Comparison of ENCODE assay signal across 26 cellular contexts in the genomic region with DNA sequence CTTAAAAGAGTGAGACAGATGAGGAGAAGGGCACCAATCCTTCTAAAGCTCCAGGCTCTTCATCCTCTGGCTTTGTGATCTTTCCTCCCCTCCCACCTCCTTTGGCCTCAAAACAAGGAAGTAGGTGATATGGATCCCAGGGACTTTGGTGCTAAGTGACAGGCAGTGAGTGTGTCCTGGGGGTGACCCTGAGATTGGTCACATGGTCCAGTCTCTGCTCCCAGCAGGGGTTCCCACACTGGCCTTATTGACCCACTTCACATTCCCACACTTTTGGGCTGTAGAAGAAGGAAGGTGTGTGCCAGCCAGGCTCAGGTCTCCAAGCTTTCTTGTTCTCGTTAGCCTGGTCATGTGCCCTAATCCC.
"Had no signal": no experiment of that assay in that cellular context is flagged by ENCODE, and none has a peak within 500 bp of the region (broad histone marks: within the 10 kb centered on the region; RNA-seq: fewer than 3 reads in every experiment).

No MANE protein-coding gene starts in this region.

- DNase-seq: activated CD4-positive, alpha-beta T cell treated with anti-CD3 and anti-CD28 coated beads for 48 hours; activated CD4-positive, alpha-beta T cell treated with anti-CD3 and anti-CD28 coated beads, Interleukin-2, amount 50 U/mL, for 4 hours; activated CD4-positive, CD25-positive, alpha-beta regulatory T cell treated with anti-CD3 and anti-CD28 coated beads, Interleukin-2, amount 50 U/mL, for 72 hours; activated CD8-positive, alpha-beta memory T cell treated with anti-CD3 and anti-CD28 coated beads, Interleukin-2, amount 10 ng/mL, durations not matched to agents 7 days and 5 days; activated effector memory CD4-positive, alpha-beta T cell treated with Interleukin-2 at 50 U/mL for 16 hours; activated naive CD4-positive, alpha-beta T cell; activated naive CD8-positive, alpha-beta T cell treated with anti-CD3 and anti-CD28 coated beads, Interleukin-2, amount 50 U/mL, for 24 hours; activated T-cell treated with anti-CD3 and anti-CD28 coated beads, Interleukin-2, amount 50 U/mL, for 24 hours; amniotic stem cell; KG1; NCI-H1048; NCI-H146; NCI-H2029; NCI-H2107; NCI-H345; NCI-H510A; NCI-H526 treated with DMSO at 0.1 percent for 48 hours; NCI-H82; SIG-M5; T-helper 17 cell; T-helper 9 cell had no signal

- H3K36me3 ChIP-seq: ascending aorta had no signal

- H3K9me3 ChIP-seq: ascending aorta had no signal

- H3K9me3 Mint-ChIP-seq: activated naive CD4-positive, alpha-beta T cell treated with anti-CD3 and anti-CD28 coated beads, Interleukin-2, amount 50 U/mL, for 72 hours; activated naive CD8-positive, alpha-beta T cell treated with anti-CD3 and anti-CD28 coated beads, Interleukin-2, amount 50 U/mL, for 24 hours; activated T-cell treated with anti-CD3 and anti-CD28 coated beads, Interleukin-2, amount 50 U/mL, for 24 hours; activated T-helper 1 cell treated with anti-CD3 and anti-CD28 coated beads, Interleukin-12 subunit alpha, Interleukin-12 subunit beta, Interleukin-2, Interleukin-4 antibody, amounts not matched to agents 30 ng/mL and 10 ng/mL and 1 ng/mL, durations not matched to agents 14 hours and 24 hours and 36 hours; brain; WTC11 had no signal

- H3K27me3 ChIP-seq: ascending aorta had no signal

- H3K27ac Mint-ChIP-seq: activated CD8-positive, alpha-beta memory T cell treated with anti-CD3 and anti-CD28 coated beads, Interleukin-2, amount 10 ng/mL, durations not matched to agents 7 days and 5 days; activated naive CD8-positive, alpha-beta T cell treated with anti-CD3 and anti-CD28 coated beads, Interleukin-2, amount 50 U/mL, for 24 hours; activated T-cell treated with anti-CD3 and anti-CD28 coated beads, Interleukin-2, amount 50 U/mL, for 24 hours; activated T-helper 1 cell treated with anti-CD3 and anti-CD28 coated beads, Interleukin-12 subunit alpha, Interleukin-12 subunit beta, Interleukin-2, Interleukin-4 antibody, amounts not matched to agents 30 ng/mL and 10 ng/mL and 1 ng/mL, durations not matched to agents 14 hours and 24 hours and 36 hours; T-helper 17 cell; WTC11 had no signal

- H3K36me3 Mint-ChIP-seq: activated CD8-positive, alpha-beta memory T cell treated with anti-CD3 and anti-CD28 coated beads, Interleukin-2, amount 10 ng/mL, durations not matched to agents 7 days and 5 days; activated naive CD4-positive, alpha-beta T cell treated with anti-CD3 and anti-CD28 coated beads, Interleukin-2, amount 50 U/mL, for 72 hours; brain; WTC11 had no signal

- H3K4me1 ChIP-seq: ascending aorta had no signal

- H3K4me3 ChIP-seq: ascending aorta had no signal

- H3K4me3 Mint-ChIP-seq: activated CD8-positive, alpha-beta memory T cell treated with anti-CD3 and anti-CD28 coated beads, Interleukin-2, amount 10 ng/mL, durations not matched to agents 7 days and 5 days; activated naive CD8-positive, alpha-beta T cell treated with anti-CD3 and anti-CD28 coated beads, Interleukin-2, amount 50 U/mL, for 24 hours; activated T-cell treated with anti-CD3 and anti-CD28 coated beads, Interleukin-2, amount 50 U/mL, for 24 hours; activated T-helper 1 cell treated with anti-CD3 and anti-CD28 coated beads, Interleukin-12 subunit alpha, Interleukin-12 subunit beta, Interleukin-2, Interleukin-4 antibody, amounts not matched to agents 30 ng/mL and 10 ng/mL and 1 ng/mL, durations not matched to agents 14 hours and 24 hours and 36 hours; brain; T-helper 17 cell; WTC11 had no signal

- H3K27me3 Mint-ChIP-seq: activated CD8-positive, alpha-beta memory T cell treated with anti-CD3 and anti-CD28 coated beads, Interleukin-2, amount 10 ng/mL, durations not matched to agents 7 days and 5 days; activated naive CD8-positive, alpha-beta T cell treated with anti-CD3 and anti-CD28 coated beads, Interleukin-2, amount 50 U/mL, for 24 hours; activated T-cell treated with anti-CD3 and anti-CD28 coated beads, Interleukin-2, amount 50 U/mL, for 24 hours; T-helper 17 cell had no signal

- H3K4me1 Mint-ChIP-seq: activated CD8-positive, alpha-beta memory T cell treated with anti-CD3 and anti-CD28 coated beads, Interleukin-2, amount 10 ng/mL, durations not matched to agents 7 days and 5 days; activated naive CD8-positive, alpha-beta T cell treated with anti-CD3 and anti-CD28 coated beads, Interleukin-2, amount 50 U/mL, for 24 hours; brain; T-helper 17 cell; WTC11 had no signal

- ATAC-seq: activated CD8-positive, alpha-beta memory T cell treated with anti-CD3 and anti-CD28 coated beads, Interleukin-2, amount 10 ng/mL, durations not matched to agents 7 days and 5 days; activated naive CD4-positive, alpha-beta T cell treated with anti-CD3 and anti-CD28 coated beads, Interleukin-2, amount 50 U/mL, for 72 hours; activated naive CD8-positive, alpha-beta T cell treated with anti-CD3 and anti-CD28 coated beads, Interleukin-2, amount 50 U/mL, for 24 hours; T-helper 17 cell; WTC11 had no signal

- H3K27ac ChIP-seq: ascending aorta had no signal
